In the genomic region with DNA sequence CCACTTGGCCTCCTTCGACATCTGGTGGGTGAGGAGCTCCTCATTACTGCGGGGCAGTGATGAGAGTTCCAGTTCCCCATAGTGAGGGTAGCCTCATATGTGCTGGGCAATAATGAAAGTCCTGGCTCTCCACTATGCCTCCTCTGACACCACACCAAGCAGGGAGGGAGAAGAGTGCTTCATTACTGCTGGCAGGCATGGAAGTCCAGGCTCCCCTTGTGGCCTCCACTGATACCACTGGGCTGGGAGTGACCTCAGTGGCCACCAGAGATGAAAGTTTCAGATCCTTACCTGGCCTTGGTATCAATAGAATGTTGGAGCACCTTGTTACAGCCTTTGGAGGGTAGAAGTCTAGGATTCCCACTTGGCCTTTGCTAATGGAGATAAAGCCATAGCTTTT, we compare ENCODE assay signal across 9 cellular contexts.
"Had no signal": no experiment of that assay in that cellular context is flagged by ENCODE, and none has a peak within 500 bp of the region (broad histone marks: within the 10 kb centered on the region; RNA-seq: fewer than 3 reads in every experiment).

No MANE protein-coding gene starts in this region.

- H3K27ac ChIP-seq: GM23248, HL-60 had no signal

- H3K4me3 Mint-ChIP-seq: HFFc6 had no signal

- H3K4me1 ChIP-seq: HAP-1 had no signal

- DNase-seq: GM23248, GOT3, H7, HFFc6, IMR-90, KBM-7 had no signal

- H3K4me3 ChIP-seq: GM23248, HAP-1 had no signal

- H3K27ac Mint-ChIP-seq: HFFc6 had no signal

- ATAC-seq: HCT116 had no signal

- H3K9me3 Mint-ChIP-seq: HFFc6 had no signal

- H3K9me3 ChIP-seq: HAP-1 had no signal
